In genomic region chr22:44162960-44163359, GRCh38 we compare ENCODE assay signal across 28 cellular contexts. TPM values are rescaled to one million over a fixed set of nuclear protein-coding genes. Genes with fewer than 3 reads are reported as not detected.
"Had no signal": no experiment of that assay in that cellular context is flagged by ENCODE, and none has a peak within 500 bp of the region (broad histone marks: within the 10 kb centered on the region; RNA-seq: fewer than 3 reads in every experiment).

No MANE protein-coding gene starts in this region.

- H3K4me3 ChIP-seq: coronary artery, dorsolateral prefrontal cortex, esophagus muscularis mucosa, gastroesophageal sphincter, heart left ventricle, hepatocyte, left lung, lower lobe of right lung, mucosa of descending colon had no signal

- H3K4me1 ChIP-seq: foreskin keratinocyte, lower lobe of right lung had no signal

- H3K27ac ChIP-seq: coronary artery, dorsolateral prefrontal cortex, esophagus muscularis mucosa, foreskin keratinocyte, gastroesophageal sphincter, heart left ventricle, hepatocyte, left lung, lower lobe of right lung had no signal

- H3K9me3 ChIP-seq: esophagus muscularis mucosa, gastroesophageal sphincter, heart left ventricle, left lung, lower lobe of right lung, mucosa of descending colon had no signal

- H3K27me3 ChIP-seq: dorsolateral prefrontal cortex, esophagus muscularis mucosa, foreskin keratinocyte, gastroesophageal sphincter, heart left ventricle, hepatocyte, left lung had no signal

- DNase-seq: dermis blood vessel endothelial cell; dorsolateral prefrontal cortex; effector CD4-positive, alpha-beta T cell; effector memory CD4-positive, alpha-beta T cell; foreskin keratinocyte; heart left ventricle; hypothalamus; immature natural killer cell; islet precursor cell; left cardiac atrium; left lung; lower lobe of right lung; mesenchymal stem cell; mucosa of descending colon; naive B cell had no signal

- FAIRE-seq: colon, endothelial cell of umbilical vein, frontal cortex had no signal

- ATAC-seq: foreskin keratinocyte, gastroesophageal sphincter, heart left ventricle, left cardiac atrium, lower lobe of right lung, mucosa of descending colon had no signal

RNA-seq across cellular contexts. Expression of gene PARVG, which starts 17.8 kb away (rescaled TPM):
- total RNA-seq: epithelial cell of proximal tubule, fibroblast of lung, fibroblast of villous mesenchyme, foreskin keratinocyte, kidney epithelial cell, lung microvascular endothelial cell, myocyte had no signal
- polyA plus RNA-seq: endothelial cell of umbilical vein, fibroblast of lung, foreskin keratinocyte had no signal
